In genomic region chr2:42340045-42340937, GRCh38 we compare ENCODE assay signal across 17 cellular contexts. TPM values are rescaled to one million over a fixed set of nuclear protein-coding genes. Genes with fewer than 3 reads are reported as not detected.
A peak's percentile ranks its signal among the peaks of the same experiment; 100 is the strongest.
DNase-seq lines count a peak whose midpoint lies in the region; ATAC-seq, FAIRE-seq and TF ChIP-seq lines count a peak whose summit lies in the region.
"Had no signal": no experiment of that assay in that cellular context is flagged by ENCODE, and none has a peak within 500 bp of the region (broad histone marks: within the 10 kb centered on the region; RNA-seq: fewer than 3 reads in every experiment).

No MANE protein-coding gene starts in this region.

- H3K4me3 Mint-ChIP-seq in MCF 10A (ENCODE audit: unreplicated experiment) (no peak overlapping the region), naive B cell (no peak overlapping the region)
- H3K4me3 Mint-ChIP-seq in activated CD8-positive, alpha-beta T cell treated with anti-CD3 and anti-CD28 coated beads, Interleukin-2, amount 10 ng/mL, durations not matched to agents 7 days and 5 days: no peak overlapping the region

- H3K9me3 Mint-ChIP-seq in MCF 10A (ENCODE audit: unreplicated experiment) (no peaks in the 10 kb centered on the region), naive B cell (peaks cover 0 to 3% (median 0%) of the 10 kb centered on the region in 7 donors)
- no peaks in the 10 kb centered on the region for H3K9me3 Mint-ChIP-seq in activated CD8-positive, alpha-beta T cell treated with anti-CD3 and anti-CD28 coated beads, Interleukin-2, amount 10 ng/mL, durations not matched to agents 7 days and 5 days (ENCODE audit: insufficient read depth)
- H3K9me3 Mint-ChIP-seq: activated T-helper 2 cell treated with anti-CD3 and anti-CD28 coated beads, Interferon-gamma antibody, Interleukin-2, Interleukin-4, amounts not matched to agents 10 μg/mL and 5 μg/mL and 100 μg/mL, durations not matched to agents 14 hours and 24 hours and 36 hours had no signal

- no peak for DNase-seq in MCF 10A (ENCODE audit: unreplicated experiment)
- DNase-seq in breast epithelium (ENCODE audit: low spot score in 2 of 2): no peak
- no peak for DNase-seq in activated CD8-positive, alpha-beta T cell treated with anti-CD3 and anti-CD28 coated beads, Interleukin-2, amount 10 ng/mL, durations not matched to agents 7 days and 5 days
- DNase-seq in naive B cell: no peak
- DNase-seq in HK-2 (ENCODE audit: unreplicated experiment): no peak
- no peak for DNase-seq in ureter (ENCODE audit: low spot score)
- no peak for DNase-seq in RCC 7860 (ENCODE audit: low spot score)
- DNase-seq: activated CD4-positive, alpha-beta T cell treated with anti-CD3 and anti-CD28 coated beads for 1 hour; dermis blood vessel endothelial cell; NCI-H146; NCI-H226; T-helper 2 cell; uterus had no signal

- intact Hi-C loops in MCF 10A (cut with micrococcal nuclease): no loop called here
- intact Hi-C loops in breast epithelium (cut with DNase I; ENCODE audit: low total_unique reads): no loop called here

- H3K36me3 Mint-ChIP-seq in MCF 10A (ENCODE audit: insufficient read depth, unreplicated experiment) (peaks cover 64% of the 10 kb centered on the region), naive B cell (peaks cover 8 to 40% of the 10 kb centered on the region in 2 donors)
- peaks cover 85% of the 10 kb centered on the region for H3K36me3 Mint-ChIP-seq in activated CD8-positive, alpha-beta T cell treated with anti-CD3 and anti-CD28 coated beads, Interleukin-2, amount 10 ng/mL, durations not matched to agents 7 days and 5 days (ENCODE audit: low read depth)

- H3K27ac Mint-ChIP-seq in MCF 10A (ENCODE audit: low read depth, unreplicated experiment) (peak overlapping the region; percentile 36), naive B cell (peak overlapping the region; percentile 38 to 89 (median 72))
- H3K27ac Mint-ChIP-seq in activated CD8-positive, alpha-beta T cell treated with anti-CD3 and anti-CD28 coated beads, Interleukin-2, amount 10 ng/mL, durations not matched to agents 7 days and 5 days: peak overlapping the region; percentile 64
- H3K27ac Mint-ChIP-seq: activated T-helper 2 cell treated with anti-CD3 and anti-CD28 coated beads, Interferon-gamma antibody, Interleukin-2, Interleukin-4, amounts not matched to agents 10 μg/mL and 5 μg/mL and 100 μg/mL, durations not matched to agents 14 hours and 24 hours and 36 hours had no signal

- no peak overlapping the region for H3K4me3 ChIP-seq in breast epithelium
- H3K4me3 ChIP-seq: skin epidermis, uterus had no signal

- POLR2A ChIA-PET in MCF 10A (lab: Yijun Ruan, JAX): interaction anchor here (8.2 kb wide), 1 partner anchor 20 kb away, joined by 59 read pairs; the partner anchor contains the start of gene COX7A2L
- POLR2A ChIA-PET in activated CD8-positive, alpha-beta T cell treated with anti-CD3 and anti-CD28 coated beads, Interleukin-2, amount 10 ng/mL, durations not matched to agents 7 days and 5 days (lab: Charles Lee): no interaction called here

- no peaks in the 10 kb centered on the region for H3K9me3 ChIP-seq in breast epithelium
- H3K9me3 ChIP-seq: uterus had no signal

- H3K27ac ChIP-seq in breast epithelium: no peak overlapping the region
- H3K27ac ChIP-seq: uterus had no signal

- no peak for TF ChIP-seq POLR2A in breast epithelium (IDR thresholded peaks at IDR 0.05)

- CTCF ChIA-PET in MCF 10A (lab: Yijun Ruan, JAX): interaction anchor here (0.7 to 3.1 kb wide), 4 partner anchors 12 to 254 kb away, joined by 3 to 17 read pairs (median 4); no protein-coding TSS in a partner anchor
- CTCF ChIA-PET in activated CD8-positive, alpha-beta T cell treated with anti-CD3 and anti-CD28 coated beads, Interleukin-2, amount 10 ng/mL, durations not matched to agents 7 days and 5 days (lab: Charles Lee): interaction anchor here (0.8 kb wide), 1 partner anchor 12 kb away, joined by 4 read pairs; no protein-coding TSS in a partner anchor

- H3K27me3 ChIP-seq in breast epithelium: no peaks in the 10 kb centered on the region
- H3K27me3 ChIP-seq: uterus had no signal

- H3K36me3 ChIP-seq in breast epithelium: no peaks in the 10 kb centered on the region
- H3K36me3 ChIP-seq: uterus had no signal

- no peak for ATAC-seq in activated CD8-positive, alpha-beta T cell treated with anti-CD3 and anti-CD28 coated beads, Interleukin-2, amount 10 ng/mL, durations not matched to agents 7 days and 5 days
- no peak for ATAC-seq in naive B cell (ENCODE audit: low read depth in 2 of 2)
- ATAC-seq in HG03139 (IDR thresholded peaks at IDR 0.05; ENCODE audit: unreplicated experiment): no peak
- ATAC-seq: Right ventricle myocardium inferior had no signal

- TF ChIP-seq CTCF in MCF 10A (IDR thresholded peaks at IDR 0.05; ENCODE audit: unreplicated experiment): no peak
- TF ChIP-seq CTCF in breast epithelium (IDR thresholded peaks at IDR 0.05): no peak

- H3K4me1 Mint-ChIP-seq in MCF 10A (ENCODE audit: insufficient read depth, unreplicated experiment) (peaks cover 17% of the 10 kb centered on the region), naive B cell (peaks cover 11 to 20% (median 14%) of the 10 kb centered on the region in 3 donors)
- H3K4me1 Mint-ChIP-seq in activated CD8-positive, alpha-beta T cell treated with anti-CD3 and anti-CD28 coated beads, Interleukin-2, amount 10 ng/mL, durations not matched to agents 7 days and 5 days (ENCODE audit: low read depth): peaks cover 39% of the 10 kb centered on the region

- FAIRE-seq in RCC 7860 (lab: Jason Lieb, UNC): no peak

- no TSS peak for BruUV-seq in MCF 10A (replicated peaks; lab: Mats Ljungman, UMichigan)

- H3K27me3 Mint-ChIP-seq in MCF 10A (ENCODE audit: insufficient read depth, unreplicated experiment): no peaks in the 10 kb centered on the region
- H3K27me3 Mint-ChIP-seq in activated CD8-positive, alpha-beta T cell treated with anti-CD3 and anti-CD28 coated beads, Interleukin-2, amount 10 ng/mL, durations not matched to agents 7 days and 5 days (ENCODE audit: low read depth): no peaks in the 10 kb centered on the region
- H3K27me3 Mint-ChIP-seq in naive B cell: no peaks in the 10 kb centered on the region

- H3K4me1 ChIP-seq in breast epithelium: peaks cover 0 to 6% of the 10 kb centered on the region in 2 donors

RNA-seq across cellular contexts. Expression of gene COX7A2L, which starts 20.7 kb away (rescaled TPM):
- total RNA-seq in MCF 10A (2022) (190 and 249 TPM in 2 replicates), breast epithelium (100 to 1,000 TPM; 142 to 161 (median 149) TPM), ureter (89.9 TPM)
- 100 to 1,000 TPM; 102 to 109 TPM for total RNA-seq in activated CD8-positive, alpha-beta T cell treated with anti-CD3 and anti-CD28 coated beads, Interleukin-2, amount 10 ng/mL, durations not matched to agents 7 days and 5 days
- 100 to 1,000 TPM; 120 to 219 (median 138) TPM for polyA plus RNA-seq in naive B cell (ENCODE audit: low read depth in 6 of 6)
